In genomic region chr2:160194351-160194750, GRCh38 we compare ENCODE assay signal across 25 cellular contexts. TPM values are rescaled to one million over a fixed set of nuclear protein-coding genes. Genes with fewer than 3 reads are reported as not detected.
DNase-seq lines count a peak whose midpoint lies in the region; ATAC-seq, FAIRE-seq and TF ChIP-seq lines count a peak whose summit lies in the region.
"Had no signal": no experiment of that assay in that cellular context is flagged by ENCODE, and none has a peak within 500 bp of the region (broad histone marks: within the 10 kb centered on the region; RNA-seq: fewer than 3 reads in every experiment).

No MANE protein-coding gene starts in this region.

- ATAC-seq in gastrocnemius medialis (no peak), upper lobe of left lung (ENCODE audit: low FRiP score in 2 of 2) (no peak)
- ATAC-seq: activated T-cell treated with anti-CD3 and anti-CD28 coated beads, Interleukin-2, amount 50 U/mL, for 4 hours; sciatic nerve had no signal

- no peak for TF ChIP-seq POLR2A in gastrocnemius medialis (IDR thresholded peaks at IDR 0.05)
- no peak for TF ChIP-seq POLR2A in upper lobe of left lung (IDR thresholded peaks at IDR 0.05)

- in situ Hi-C loops in gastrocnemius medialis (cut with MboI; ENCODE audit: low sequenced_read_pairs in 4 of 4): no loop called here

- H3K27me3 ChIP-seq in gastrocnemius medialis (no peaks in the 10 kb centered on the region), upper lobe of left lung (no peaks in the 10 kb centered on the region)
- H3K27me3 ChIP-seq: adrenal gland, SJCRH30 had no signal

- peaks cover 0 to 6% of the 10 kb centered on the region in 2 donors for H3K36me3 ChIP-seq in gastrocnemius medialis
- H3K36me3 ChIP-seq in upper lobe of left lung: no peaks in the 10 kb centered on the region
- H3K36me3 ChIP-seq: adrenal gland, left ventricle myocardium inferior, SJCRH30 had no signal

- TF ChIP-seq EP300 in upper lobe of left lung (IDR thresholded peaks at IDR 0.05): no peak

- peak; percentile 93 for FAIRE-seq in G401.6 (lab: Jason Lieb, UNC)
- FAIRE-seq: TTC549, urothelium cell line had no signal

- intact Hi-C loops in gastrocnemius medialis (cut with DNase I; ENCODE audit: low total_unique reads): no loop called here

- H3K9me3 ChIP-seq in gastrocnemius medialis: no peaks in the 10 kb centered on the region
- H3K9me3 ChIP-seq in upper lobe of left lung: no peaks in the 10 kb centered on the region
- H3K9me3 ChIP-seq: adrenal gland, left ventricle myocardium inferior, SJCRH30 had no signal

- no peak overlapping the region for H3K4me3 ChIP-seq in epithelial cell of esophagus (ENCODE audit: low read length)
- no peak overlapping the region for H3K4me3 ChIP-seq in gastrocnemius medialis
- no peak overlapping the region for H3K4me3 ChIP-seq in upper lobe of left lung
- H3K4me3 ChIP-seq: adrenal gland, coronary artery, left ventricle myocardium inferior, SJCRH30 had no signal

- WGBS in upper lobe of left lung, 2 donors: 82 to 86% methylated on average over 2 of the region's 2 CpGs

- DNase-seq in NCI-H524 treated with DMSO at 0.1 percent for 48 hours (lab: John Stamatoyannopoulos, UW): peak; percentile 17
- DNase-seq in epithelial cell of esophagus (ENCODE audit: low read depth): peak; percentile 85
- no peak for DNase-seq in gastrocnemius medialis
- no peak for DNase-seq in NCI-H2196 (lab: John Stamatoyannopoulos, UW; ENCODE audit: unreplicated experiment)
- DNase-seq in upper lobe of left lung: no peak
- no peak for DNase-seq in GOT3 (lab: John Stamatoyannopoulos, UW)
- DNase-seq: activated naive CD4-positive, alpha-beta T cell; activated T-cell treated with anti-CD3 and anti-CD28 coated beads, Interleukin-2, amount 50 U/mL, for 4 hours; adrenal gland; DMS153; H7; head of caudate nucleus; left ventricle myocardium inferior; natural killer cell; NCI-H1436 treated with DMSO at 0.1 percent for 48 hours; NCI-H774; SJCRH30; stimulated activated CD4-positive, alpha-beta T cell treated with anti-CD3 and anti-CD28 coated beads, Interleukin-15, amount 100 ng/mL, for 24 hours had no signal

- H3K27ac ChIP-seq in gastrocnemius medialis: peak overlapping the region in 3 of 4 donors; percentile 48 to 76 (median 54)
- H3K27ac ChIP-seq in upper lobe of left lung: no peak overlapping the region
- H3K27ac ChIP-seq: adrenal gland, coronary artery, HL-60, left ventricle myocardium inferior, SJCRH30 had no signal

- TF ChIP-seq CTCF in epithelial cell of esophagus (IDR thresholded peaks at IDR 0.05; ENCODE audit: insufficient read depth, low read depth, low read length, missing control alignments) (no peak), gastrocnemius medialis (IDR thresholded peaks at IDR 0.05 in 4 of 5, conservative IDR thresholded peaks at IDR 0.05 in 1 of 5) (no peak), upper lobe of left lung (IDR thresholded peaks at IDR 0.05) (no peak)

- H3K4me1 ChIP-seq in gastrocnemius medialis (peaks cover 9 to 18% of the 10 kb centered on the region in 2 donors), upper lobe of left lung (peaks cover 0 to 5% (median 0%) of the 10 kb centered on the region in 4 donors)
- H3K4me1 ChIP-seq: adrenal gland, left ventricle myocardium inferior, SJCRH30 had no signal

RNA-seq across cellular contexts. Expression of gene ITGB6, which starts 5.7 kb away (rescaled TPM):
- total RNA-seq in gastrocnemius medialis (1 to 10 TPM in 2 of 4 donors, under 1 TPM in 2; 0.81 to 2.8 (median 1.0) TPM), upper lobe of left lung (100 to 1,000 TPM in 1 of 6 donors, 10 to 100 TPM in 5; 52.6 to 124 (median 68.8) TPM)
- total RNA-seq: activated CD8-positive, alpha-beta memory T cell treated with anti-CD3 and anti-CD28 coated beads for 36 hours; activated T-cell treated with anti-CD3 and anti-CD28 coated beads, Interleukin-2, amount 50 U/mL, for 4 hours; H7; natural killer cell; sciatic nerve had no signal

Comparison
In these comparisons a context has a peak if more than half of its experiments do, and no peak if none do; other contexts are left out.
1. DNase-seq: peak in NCI-H524 treated with DMSO at 0.1 percent for 48 hours (single experiment) and epithelial cell of esophagus (single experiment); none in gastrocnemius medialis (0 of 2), NCI-H2196 (single experiment), upper lobe of left lung (0 of 2) and GOT3 (single experiment).
2. H3K27ac ChIP-seq: peak in gastrocnemius medialis (3 of 4); none in upper lobe of left lung (0 of 4).
3. RNA of gene ITGB6, which starts 5.7 kb away (total RNA-seq): 52.6 to 124 TPM in upper lobe of left lung; 0.81 to 2.8 TPM in gastrocnemius medialis; every median in the first group is over 10 times any median in the second.